8 cellular contexts compared by ENCODE assay signal in the genomic region with DNA sequence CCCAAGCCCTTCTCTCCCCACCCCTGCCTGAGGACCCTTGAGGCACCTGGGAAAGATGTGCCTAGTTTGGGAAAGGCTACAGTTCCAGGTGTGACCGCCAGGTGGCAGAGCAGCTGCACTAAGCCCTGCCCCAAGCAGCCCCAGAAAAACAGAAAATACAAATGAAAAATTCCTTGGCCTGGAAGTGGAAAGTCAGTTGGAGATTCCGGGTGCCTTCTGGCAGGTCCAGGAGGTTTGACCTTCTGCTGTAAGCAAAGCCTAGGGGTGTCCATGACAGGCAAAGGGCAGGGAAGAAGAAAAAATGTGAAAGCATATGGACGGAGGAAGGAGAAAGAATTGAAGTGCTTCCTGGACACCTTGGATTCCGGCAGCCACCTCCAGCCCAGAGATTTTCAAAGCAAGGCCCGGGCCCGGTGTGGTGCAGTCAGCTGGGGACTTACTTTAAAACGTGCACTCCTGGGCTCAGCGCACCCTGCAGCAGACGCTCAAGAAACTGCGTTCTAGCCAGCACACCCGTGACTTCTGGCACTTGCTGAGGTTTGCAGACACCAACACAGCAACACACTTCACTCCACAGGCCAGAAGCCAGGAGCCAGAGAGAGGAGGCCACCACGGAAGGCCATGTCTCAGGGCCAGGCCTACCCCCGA. TPM values are rescaled to one million over a fixed set of nuclear protein-coding genes. Genes with fewer than 3 reads are reported as not detected.
DNase-seq lines count a peak whose midpoint lies in the region; ATAC-seq and TF ChIP-seq lines count a peak whose summit lies in the region.

No MANE protein-coding gene starts in this region.

- H3K36me3 Mint-ChIP-seq in activated CD4-positive, alpha-beta memory T cell treated with anti-CD3 and anti-CD28 coated beads for 36 hours, result no peaks in the 10 kb centered on the region
- H3K36me3 Mint-ChIP-seq in memory B cell, result no peaks in the 10 kb centered on the region

- POLR2A ChIA-PET in activated CD4-positive, alpha-beta memory T cell treated with anti-CD3 and anti-CD28 coated beads for 36 hours (lab: Charles Lee), result no interaction called here

- intact Hi-C loops in activated CD4-positive, alpha-beta memory T cell treated with anti-CD3 and anti-CD28 coated beads for 36 hours (cut with micrococcal nuclease), result loop anchor here (1.0 kb wide), 2 partner anchors 96 to 100 kb away; no protein-coding TSS in a partner anchor

- ATAC-seq in memory B cell (ENCODE audit: low read depth) (peak; percentile 55), GM19397 (IDR thresholded peaks at IDR 0.05; ENCODE audit: unreplicated experiment) (no peak)

- TF ChIP-seq CTCF in GM10266 (IDR thresholded peaks at IDR 0.05; ENCODE audit: control insufficient read depth, insufficient read depth, low read depth, missing control alignments), result peak; percentile 88

- no peak overlapping the region for H3K27ac Mint-ChIP-seq in activated CD4-positive, alpha-beta memory T cell treated with anti-CD3 and anti-CD28 coated beads for 36 hours
- H3K27ac Mint-ChIP-seq in memory B cell, result no peak overlapping the region

- no peak overlapping the region for H3K4me3 Mint-ChIP-seq in activated CD4-positive, alpha-beta memory T cell treated with anti-CD3 and anti-CD28 coated beads for 36 hours
- no peak overlapping the region for H3K4me3 Mint-ChIP-seq in memory B cell

- CTCF ChIA-PET in activated CD4-positive, alpha-beta memory T cell treated with anti-CD3 and anti-CD28 coated beads for 36 hours (lab: Charles Lee), result interaction anchor here (1.0 kb wide), 1 partner anchor 28 kb away, joined by 3 read pairs; no protein-coding TSS in a partner anchor

- H3K4me1 Mint-ChIP-seq in activated CD4-positive, alpha-beta memory T cell treated with anti-CD3 and anti-CD28 coated beads for 36 hours (ENCODE audit: low read depth), result no peaks in the 10 kb centered on the region
- H3K4me1 Mint-ChIP-seq in memory B cell, result peaks cover 5% of the 10 kb centered on the region

- peak; percentile 75 for DNase-seq in GM10266 (ENCODE audit: extremely low spot score)
- peak; percentile 30 for DNase-seq in NCI-H1092 treated with DMSO at 0.1 percent for 48 hours (lab: John Stamatoyannopoulos, UW)
- DNase-seq in activated CD4-positive, alpha-beta memory T cell treated with anti-CD3 and anti-CD28 coated beads for 36 hours, result peak; percentile 63
- peak; percentile 40 for DNase-seq in effector CD8-positive, alpha-beta T cell (lab: John Stamatoyannopoulos, UW)
- DNase-seq in memory B cell (ENCODE audit: low spot score in 2 of 2), result peak; percentile 54 to 62
- peak; percentile 10 to 19 for DNase-seq in stimulated activated CD8-positive, alpha-beta memory T cell treated with anti-CD3 and anti-CD28 coated beads, Interleukin-15, amount 100 ng/mL, for 48 hours (ENCODE audit: low read depth in 2 of 2)
- DNase-seq in KG1 (lab: John Stamatoyannopoulos, UW), result no peak

- H3K27me3 Mint-ChIP-seq in activated CD4-positive, alpha-beta memory T cell treated with anti-CD3 and anti-CD28 coated beads for 36 hours, result peaks cover 2% of the 10 kb centered on the region
- H3K27me3 Mint-ChIP-seq in memory B cell, result peaks cover 6% of the 10 kb centered on the region

- H3K9me3 Mint-ChIP-seq in activated CD4-positive, alpha-beta memory T cell treated with anti-CD3 and anti-CD28 coated beads for 36 hours, result no peaks in the 10 kb centered on the region
- peaks cover 2% of the 10 kb centered on the region for H3K9me3 Mint-ChIP-seq in memory B cell

RNA-seq across cellular contexts. Expression of a gene that starts 2.1 kb away (rescaled TPM):
- total RNA-seq in activated CD4-positive, alpha-beta memory T cell treated with anti-CD3 and anti-CD28 coated beads for 36 hours, result not detected

RNA-seq across cellular contexts. Expression of a gene that starts 37.3 kb away (rescaled TPM):
- not detected for total RNA-seq in activated CD4-positive, alpha-beta memory T cell treated with anti-CD3 and anti-CD28 coated beads for 36 hours
